Comparison of ENCODE assay signal across 8 cellular contexts in genomic region chr3:58332575-58333179, GRCh38. TPM values are rescaled to one million over a fixed set of nuclear protein-coding genes. Genes with fewer than 3 reads are reported as not detected.
DNase-seq lines count a peak whose midpoint lies in the region; ATAC-seq and TF ChIP-seq lines count a peak whose summit lies in the region.

TSS of gene PXK (plus strand) at chr3:58332892. CDS start at chr3:58332989, 97 bp downstream.

- ATAC-seq in HG02884 (IDR thresholded peaks at IDR 0.05; ENCODE audit: unreplicated experiment), result peak; percentile 86
- ATAC-seq in activated CD8-positive, alpha-beta T cell treated with anti-CD3 and anti-CD28 coated beads, Interleukin-2, amount 10 ng/mL, durations not matched to agents 7 days and 5 days, result peak; percentile 94

- no peak for TF ChIP-seq POLR2A in lower leg skin (IDR thresholded peaks at IDR 0.05)

- H3K36me3 Mint-ChIP-seq in activated CD8-positive, alpha-beta T cell treated with anti-CD3 and anti-CD28 coated beads, Interleukin-2, amount 10 ng/mL, durations not matched to agents 7 days and 5 days (ENCODE audit: low read depth), result peaks cover 11% of the 10 kb centered on the region

- H3K4me3 ChIP-seq in duodenal mucosa (ENCODE audit: low read depth in 1 of 2, low read length in 2 of 2), result peak within 1 kb of the TSS; percentile 85
- peak within 1 kb of the TSS; percentile 64 for H3K4me3 ChIP-seq in lower leg skin (ENCODE audit: low read depth, poor library complexity, severe bottlenecking)

- peaks cover 41% of the 10 kb centered on the region for H3K4me1 Mint-ChIP-seq in activated CD8-positive, alpha-beta T cell treated with anti-CD3 and anti-CD28 coated beads, Interleukin-2, amount 10 ng/mL, durations not matched to agents 7 days and 5 days (ENCODE audit: low read depth)

- H3K9me3 ChIP-seq in duodenal mucosa (ENCODE audit: control insufficient read depth in 1 of 2, low read length in 2 of 2), result no peaks in the 10 kb centered on the region

- H3K9me3 Mint-ChIP-seq in activated CD8-positive, alpha-beta T cell treated with anti-CD3 and anti-CD28 coated beads, Interleukin-2, amount 10 ng/mL, durations not matched to agents 7 days and 5 days (ENCODE audit: insufficient read depth), result no peaks in the 10 kb centered on the region

- peaks cover 18 to 20% of the 10 kb centered on the region in 2 donors for H3K4me1 ChIP-seq in duodenal mucosa (ENCODE audit: control insufficient read depth in 1 of 2, insufficient read depth in 2 of 2, low read length in 2 of 2)

- H3K27me3 ChIP-seq in duodenal mucosa (ENCODE audit: control insufficient read depth in 1 of 2, insufficient read depth in 2 of 2, low read length in 2 of 2), result no peaks in the 10 kb centered on the region

- H3K27ac ChIP-seq in duodenal mucosa (ENCODE audit: low read depth, low read length), result no peak within 1 kb of the TSS

- POLR2A ChIA-PET in activated CD8-positive, alpha-beta T cell treated with anti-CD3 and anti-CD28 coated beads, Interleukin-2, amount 10 ng/mL, durations not matched to agents 7 days and 5 days (lab: Charles Lee), result interaction anchor here (0.6 to 5.7 kb wide), 8 partner anchors 14 to 735 kb away, joined by 3 to 42 read pairs (median 3); no protein-coding TSS in a partner anchor

- TF ChIP-seq CTCF in lower leg skin (IDR thresholded peaks at IDR 0.05), result no peak

- peak within 1 kb of the TSS; percentile 60 to 78 for H3K9ac ChIP-seq in duodenal mucosa (ENCODE audit: low read depth in 1 of 2, low read length in 2 of 2)

- peak within 1 kb of the TSS; percentile 94 for H3K27ac Mint-ChIP-seq in activated CD8-positive, alpha-beta T cell treated with anti-CD3 and anti-CD28 coated beads, Interleukin-2, amount 10 ng/mL, durations not matched to agents 7 days and 5 days

- WGBS in lower leg skin, 2 donors, result 0 to 1% methylated on average over 14 to 19 of the region's 76 CpGs

- no peaks in the 10 kb centered on the region for H3K36me3 ChIP-seq in duodenal mucosa (ENCODE audit: control insufficient read depth in 1 of 2, insufficient read depth in 2 of 2, low read length in 2 of 2)

- intact Hi-C loops in lower leg skin (cut with DNase I; ENCODE audit: low total_unique reads), result loop anchor here (5.0 kb wide), 1 partner anchor 80 kb away; no protein-coding TSS in a partner anchor

- no peaks in the 10 kb centered on the region for H3K27me3 Mint-ChIP-seq in activated CD8-positive, alpha-beta T cell treated with anti-CD3 and anti-CD28 coated beads, Interleukin-2, amount 10 ng/mL, durations not matched to agents 7 days and 5 days (ENCODE audit: low read depth)

- CTCF ChIA-PET in activated CD8-positive, alpha-beta T cell treated with anti-CD3 and anti-CD28 coated beads, Interleukin-2, amount 10 ng/mL, durations not matched to agents 7 days and 5 days (lab: Charles Lee), result interaction anchor here (0.6 to 6.5 kb wide), 11 partner anchors 8 to 160 kb away, joined by 3 to 55 read pairs (median 4); partner anchors contain the start of genes HTD2, KCTD6 and RPP14

- H3K4me3 Mint-ChIP-seq in activated CD8-positive, alpha-beta T cell treated with anti-CD3 and anti-CD28 coated beads, Interleukin-2, amount 10 ng/mL, durations not matched to agents 7 days and 5 days, result peak within 1 kb of the TSS; percentile 100

- DNase-seq in SHP77 (lab: John Stamatoyannopoulos, UW) (peak; percentile 37 to 71), SHP77 treated with DMSO at 0.1 percent for 48 hours (lab: John Stamatoyannopoulos, UW) (no peak), NCI-H524 treated with DMSO at 0.1 percent for 48 hours (lab: John Stamatoyannopoulos, UW) (peak; percentile 9), lower leg skin (ENCODE audit: low spot score in 2 of 2) (peak; percentile 62 to 95)
- DNase-seq in activated CD8-positive, alpha-beta T cell treated with anti-CD3 and anti-CD28 coated beads, Interleukin-2, amount 10 ng/mL, durations not matched to agents 7 days and 5 days, result peak; percentile 84
- peak; percentile 73 to 80 for DNase-seq in stimulated activated CD4-positive, alpha-beta T cell treated with anti-CD3 and anti-CD28 coated beads, Interleukin-4, amount 100 ng/mL, for 4 hours

RNA-seq across cellular contexts. Expression of gene PXK, which starts in this region (rescaled TPM):
- 10 to 100 TPM; 31.5 to 33.4 TPM for total RNA-seq in activated CD8-positive, alpha-beta T cell treated with anti-CD3 and anti-CD28 coated beads, Interleukin-2, amount 10 ng/mL, durations not matched to agents 7 days and 5 days
- total RNA-seq in lower leg skin, result 10 to 100 TPM; 19.4 to 27.7 (median 23.9) TPM
